ENCODE assay signal across 32 cellular contexts in the genomic region with DNA sequence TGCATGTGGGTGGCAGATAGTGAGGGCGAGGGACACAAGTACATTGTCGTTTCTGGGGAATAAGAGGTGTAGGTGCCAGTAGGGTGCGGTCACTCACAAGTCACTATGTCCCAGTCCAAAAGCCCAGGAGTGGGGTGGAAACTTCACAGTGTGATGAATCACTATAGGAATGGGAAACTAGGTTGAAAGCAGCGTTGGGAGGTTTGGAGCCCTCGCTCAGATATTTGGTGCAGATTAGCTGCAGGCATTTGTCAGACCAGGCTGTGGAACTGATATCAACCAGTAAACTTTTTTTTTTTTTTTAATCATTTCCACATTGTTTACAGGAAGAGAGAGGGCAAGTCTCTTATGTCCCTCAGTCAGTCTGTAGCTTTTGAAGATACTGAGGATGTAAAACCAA.
A peak's percentile ranks its signal among the peaks of the same experiment; 100 is the strongest.
DNase-seq lines count a peak whose midpoint lies in the region; ATAC-seq and TF ChIP-seq lines count a peak whose summit lies in the region.
"Had no signal": no experiment of that assay in that cellular context is flagged by ENCODE, and none has a peak within 500 bp of the region (broad histone marks: within the 10 kb centered on the region; RNA-seq: fewer than 3 reads in every experiment).

No MANE protein-coding gene starts in this region.

- ATAC-seq in activated CD4-positive, alpha-beta T cell treated with anti-CD3 and anti-CD28 coated beads for 36 hours, result no peak
- ATAC-seq: A549; activated T-helper 17 cell treated with anti-CD3 and anti-CD28 coated beads, Interleukin-2, amount 50 U/mL, for 72 hours; stimulated activated naive CD8-positive, alpha-beta T cell treated with anti-CD3 and anti-CD28 coated beads, Interleukin-15, amount 100 ng/mL, for 72 hours had no signal

- H3K36me3 ChIP-seq in HEK293 (ENCODE audit: control insufficient read depth in 2 of 2, insufficient read depth in 1 of 2, low read length in 2 of 2) (no peaks in the 10 kb centered on the region), adipocyte (ENCODE audit: control insufficient read depth, insufficient read depth, low read length, severe bottlenecking) (no peaks in the 10 kb centered on the region)
- H3K36me3 ChIP-seq: left ventricle myocardium inferior had no signal

- no peaks in the 10 kb centered on the region for H3K9me3 ChIP-seq in HEK293 (ENCODE audit: control insufficient read depth, insufficient read depth, low read depth, low read length)
- no peaks in the 10 kb centered on the region for H3K9me3 ChIP-seq in adipocyte (ENCODE audit: control insufficient read depth, low read length)
- H3K9me3 ChIP-seq: A549, left ventricle myocardium inferior had no signal

- no peak overlapping the region for H3K27ac Mint-ChIP-seq in activated CD4-positive, alpha-beta T cell treated with anti-CD3 and anti-CD28 coated beads for 36 hours
- peak overlapping the region in 1 of 7 donors; percentile 38 for H3K27ac Mint-ChIP-seq in CD14-positive monocyte
- H3K27ac Mint-ChIP-seq: activated CD4-positive, alpha-beta memory T cell treated with anti-CD3 and anti-CD28 coated beads for 36 hours; activated naive CD4-positive, alpha-beta T cell treated with anti-CD3 and anti-CD28 coated beads, Interleukin-2, amount 50 U/mL, for 24 hours; activated T-helper 17 cell treated with anti-CD3 and anti-CD28 coated beads, Interleukin-2, amount 50 U/mL, for 72 hours; immature natural killer cell; nephron progenitor cell; stimulated activated naive CD8-positive, alpha-beta T cell treated with anti-CD3 and anti-CD28 coated beads, Interleukin-15, amount 100 ng/mL, for 72 hours had no signal

- no peak overlapping the region for H3K4me3 ChIP-seq in AG09309 (ENCODE audit: control insufficient read depth, low read depth, low read length)
- no peak overlapping the region for H3K4me3 ChIP-seq in HEK293 (ENCODE audit: low read depth, low read length)
- H3K4me3 ChIP-seq in adipocyte (ENCODE audit: low read length), result no peak overlapping the region
- H3K4me3 ChIP-seq: A549; BLaER1 treated with 17β-estradiol and CSF1 and Interleukin-3, amounts not matched to agents 10 nM and 100 nM; left ventricle myocardium inferior; PC-9; skin epidermis had no signal

- H3K27me3 ChIP-seq in adipocyte (replicated peaks; ENCODE audit: control insufficient read depth, insufficient read depth, low read length), result no peaks in the 10 kb centered on the region
- H3K27me3 ChIP-seq: BLaER1 treated with 17β-estradiol and CSF1 and Interleukin-3, amounts not matched to agents 10 nM and 100 nM had no signal

- H3K4me1 Mint-ChIP-seq in activated CD4-positive, alpha-beta T cell treated with anti-CD3 and anti-CD28 coated beads for 36 hours, result peaks cover 41% of the 10 kb centered on the region
- peaks cover 21% of the 10 kb centered on the region for H3K4me1 Mint-ChIP-seq in CD14-positive monocyte

- intact Hi-C loops in activated CD4-positive, alpha-beta T cell treated with anti-CD3 and anti-CD28 coated beads for 36 hours (cut with DNase I, micrococcal nuclease), result no loop called here
- intact Hi-C loops in CD14-positive monocyte (cut with micrococcal nuclease), result no loop called here

- H3K9me3 Mint-ChIP-seq in activated CD4-positive, alpha-beta T cell treated with anti-CD3 and anti-CD28 coated beads for 36 hours (ENCODE audit: low read depth), result no peaks in the 10 kb centered on the region
- H3K9me3 Mint-ChIP-seq in CD14-positive monocyte, result peaks cover 0 to 8% (median 6%) of the 10 kb centered on the region in 7 donors
- H3K9me3 Mint-ChIP-seq: activated CD4-positive, alpha-beta memory T cell treated with anti-CD3 and anti-CD28 coated beads for 36 hours; activated T-helper 17 cell treated with anti-CD3 and anti-CD28 coated beads, Interleukin-2, amount 50 U/mL, for 72 hours; immature natural killer cell; nephron progenitor cell; stimulated activated naive CD8-positive, alpha-beta T cell treated with anti-CD3 and anti-CD28 coated beads, Interleukin-15, amount 100 ng/mL, for 72 hours had no signal

- POLR2A ChIA-PET in HEK293 (lab: Yijun Ruan, JAX), result no interaction called here
- POLR2A ChIA-PET in activated CD4-positive, alpha-beta T cell treated with anti-CD3 and anti-CD28 coated beads for 36 hours (lab: Charles Lee), result no interaction called here

- DNase-seq in AG09309 (ENCODE audit: low read depth) (peak; percentile 23), adipocyte (ENCODE audit: low read depth) (peak; percentile 57), iris pigment epithelial cell (ENCODE audit: low read depth) (peak; percentile 13), A172 (ENCODE audit: low spot score) (no peak), midbrain (lab: John Stamatoyannopoulos, UW) (no peak), CD14-positive monocyte (ENCODE audit: low spot score) (no peak)
- DNase-seq in activated CD4-positive, alpha-beta T cell treated with anti-CD3 and anti-CD28 coated beads for 36 hours, result no peak
- DNase-seq: activated CD4-positive, alpha-beta memory T cell treated with anti-CD3 and anti-CD28 coated beads for 36 hours; activated CD8-positive, alpha-beta memory T cell treated with anti-CD3 and anti-CD28 coated beads, Interleukin-2, amount 50 U/mL, for 48 hours; aorta; COR-L47; DMS79 treated with DMSO at 0.1 percent for 48 hours; hippocampal formation; immature natural killer cell; left ventricle myocardium inferior; NCI-H1092 treated with DMSO at 0.1 percent for 48 hours; NCI-H187; NCI-H2171 treated with DMSO at 0.1 percent for 48 hours; NCI-H524; nephron progenitor cell; PC-9; Right ventricle myocardium superior; stimulated activated CD4-positive, alpha-beta T cell treated with anti-CD3 and anti-CD28 coated beads, Interleukin-1b, Interleukin-23, amount 100 ng/mL, for 48 hours; stimulated activated CD8-positive, alpha-beta memory T cell treated with anti-CD3 and anti-CD28 coated beads, Interleukin-4, amount 100 ng/mL, for 48 hours; stimulated activated naive CD8-positive, alpha-beta T cell treated with anti-CD3 and anti-CD28 coated beads, Interleukin-15, amount 100 ng/mL, for 72 hours; T1000 had no signal

- no peak for TF ChIP-seq CTCF in AG09309 (IDR thresholded peaks at IDR 0.05; ENCODE audit: control insufficient read depth, insufficient read depth, low read depth, low read length, missing control alignments)
- TF ChIP-seq CTCF in HEK293 (tag by site-specific recombination; IDR thresholded peaks at IDR 0.05), result no peak
- TF ChIP-seq CTCF in CD14-positive monocyte (IDR thresholded peaks at IDR 0.05), result no peak

- H3K36me3 Mint-ChIP-seq in activated CD4-positive, alpha-beta T cell treated with anti-CD3 and anti-CD28 coated beads for 36 hours (ENCODE audit: low read depth), result peaks cover 4% of the 10 kb centered on the region
- peaks cover 18 to 23% of the 10 kb centered on the region in 2 donors for H3K36me3 Mint-ChIP-seq in CD14-positive monocyte

- H3K9ac ChIP-seq in adipocyte (ENCODE audit: low read length), result no peak overlapping the region
- H3K9ac ChIP-seq: BLaER1 treated with 17β-estradiol and CSF1 and Interleukin-3, amounts not matched to agents 10 nM and 100 nM had no signal

- H3K27me3 Mint-ChIP-seq in activated CD4-positive, alpha-beta T cell treated with anti-CD3 and anti-CD28 coated beads for 36 hours, result no peaks in the 10 kb centered on the region
- H3K27me3 Mint-ChIP-seq in CD14-positive monocyte (ENCODE audit: low read depth in 3 of 3), result peaks cover 0 to 1% (median 0%) of the 10 kb centered on the region in 3 donors
- H3K27me3 Mint-ChIP-seq: activated CD4-positive, alpha-beta memory T cell treated with anti-CD3 and anti-CD28 coated beads for 36 hours; activated naive CD4-positive, alpha-beta T cell treated with anti-CD3 and anti-CD28 coated beads, Interleukin-2, amount 50 U/mL, for 24 hours; activated T-helper 17 cell treated with anti-CD3 and anti-CD28 coated beads, Interleukin-2, amount 50 U/mL, for 72 hours; stimulated activated naive CD8-positive, alpha-beta T cell treated with anti-CD3 and anti-CD28 coated beads, Interleukin-15, amount 100 ng/mL, for 72 hours had no signal

- CTCF ChIA-PET in HEK293 (lab: Yijun Ruan, JAX), result interaction anchor here (0.5 to 0.6 kb wide), 2 partner anchors 12 to 101 kb away, joined by 3 to 5 read pairs; no protein-coding TSS in a partner anchor
- CTCF ChIA-PET in activated CD4-positive, alpha-beta T cell treated with anti-CD3 and anti-CD28 coated beads for 36 hours (lab: Charles Lee), result interaction anchor here (1.1 kb wide), 1 partner anchor 12 kb away, joined by 3 read pairs; no protein-coding TSS in a partner anchor

- H3K4me1 ChIP-seq in HEK293 (ENCODE audit: control insufficient read depth, insufficient read depth, low read length) (no peaks in the 10 kb centered on the region; the same call in 1 of the 2 replicates), adipocyte (ENCODE audit: control insufficient read depth, insufficient read depth, low read length) (peaks cover 16% of the 10 kb centered on the region)

- H3K27ac ChIP-seq in HEK293 (ENCODE audit: extremely low read depth, low read depth, low read length), result no peak overlapping the region
- H3K27ac ChIP-seq: A549; BLaER1 treated with 17β-estradiol and CSF1 and Interleukin-3, amounts not matched to agents 10 nM and 100 nM; left ventricle myocardium inferior; PC-9 had no signal

- H3K4me3 Mint-ChIP-seq in activated CD4-positive, alpha-beta T cell treated with anti-CD3 and anti-CD28 coated beads for 36 hours, result no peak overlapping the region
- no peak overlapping the region for H3K4me3 Mint-ChIP-seq in CD14-positive monocyte
- H3K4me3 Mint-ChIP-seq: activated CD4-positive, alpha-beta memory T cell treated with anti-CD3 and anti-CD28 coated beads for 36 hours; activated naive CD4-positive, alpha-beta T cell treated with anti-CD3 and anti-CD28 coated beads, Interleukin-2, amount 50 U/mL, for 24 hours; activated T-helper 17 cell treated with anti-CD3 and anti-CD28 coated beads, Interleukin-2, amount 50 U/mL, for 72 hours; immature natural killer cell; nephron progenitor cell; stimulated activated naive CD8-positive, alpha-beta T cell treated with anti-CD3 and anti-CD28 coated beads, Interleukin-15, amount 100 ng/mL, for 72 hours had no signal

TF ChIP-seq in HEK293, 187 proteins besides CTCF, POLR2A, EP300 and RAD21 (continues in another document):
- TF ChIP-seq ZNF2 (tag by site-specific recombination; IDR thresholded peaks at IDR 0.05), result no peak

Comparison
In these comparisons a context has a peak if more than half of its experiments do, and no peak if none do; other contexts are left out.
1. DNase-seq: peak in AG09309 (single experiment), adipocyte (single experiment) and iris pigment epithelial cell (single experiment); none in A172 (single experiment), midbrain (single experiment), activated CD4-positive, alpha-beta T cell treated with anti-CD3 and anti-CD28 coated beads for 36 hours (single experiment) and CD14-positive monocyte (single experiment).